In the genomic region with DNA sequence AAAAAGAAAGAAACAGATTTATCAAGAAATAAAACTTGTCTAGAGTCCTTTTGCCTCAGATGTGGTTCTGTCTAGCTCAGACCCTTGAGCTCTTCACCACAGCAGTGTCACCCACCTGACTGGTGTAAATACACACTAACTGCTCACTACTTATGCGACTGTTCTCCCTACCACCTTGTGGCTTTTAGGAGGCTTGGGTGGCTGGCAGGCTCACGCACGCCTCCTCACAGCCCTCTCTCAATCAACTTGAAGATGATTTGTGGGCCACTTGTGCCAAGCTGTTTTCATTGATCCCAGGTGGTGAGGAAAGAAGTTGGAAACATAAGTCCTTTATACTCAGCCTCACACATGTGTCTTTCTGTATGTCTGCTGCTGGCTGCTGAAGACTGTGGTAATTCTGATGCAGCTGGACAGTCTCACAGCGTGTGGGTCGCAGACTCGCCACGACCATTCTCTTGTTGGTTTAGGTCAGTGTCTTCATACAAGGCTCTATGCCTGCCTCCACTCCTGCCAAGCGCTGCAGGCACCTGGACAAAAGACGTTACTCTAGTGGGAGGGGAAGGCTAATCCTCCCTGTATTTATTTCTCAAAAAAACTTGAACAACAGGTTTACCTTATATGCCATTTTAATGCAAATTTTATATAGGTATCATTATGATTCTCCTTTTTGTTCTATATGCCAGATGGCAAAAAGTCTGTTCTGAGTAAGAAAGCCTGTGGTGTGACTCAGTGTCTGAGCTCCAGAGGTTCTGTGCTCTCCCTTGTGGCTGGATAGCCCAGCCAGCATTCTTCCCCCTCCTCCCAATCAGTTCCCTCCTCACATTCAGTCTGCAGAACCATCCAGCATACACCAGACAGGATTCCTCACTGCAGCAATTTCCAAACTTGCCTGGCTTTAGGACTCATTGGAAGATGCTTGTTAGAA, we compare ENCODE assay signal across 8 cellular contexts.
DNase-seq lines count a peak whose midpoint lies in the region; ATAC-seq and TF ChIP-seq lines count a peak whose summit lies in the region.

No MANE protein-coding gene starts in this region.

- peaks cover 78% of the 10 kb centered on the region for H3K4me1 Mint-ChIP-seq in CD4-positive, alpha-beta T cell (ENCODE audit: low read depth)
- H3K4me1 Mint-ChIP-seq in activated T-cell treated with anti-CD3 and anti-CD28 coated beads, Interleukin-2, amount 50 U/mL, for 72 hours (ENCODE audit: low read depth), result peaks cover 62% of the 10 kb centered on the region

- 45% methylated on average over 9 of the region's 9 CpGs for WGBS in suprapubic skin

- no peak overlapping the region for H3K27ac ChIP-seq in CD4-positive, alpha-beta T cell (ENCODE audit: low read depth, low read length)
- peak overlapping the region; percentile 40 for H3K27ac ChIP-seq in iPS-18a (ENCODE audit: low read length)
- H3K27ac ChIP-seq in suprapubic skin, result peak overlapping the region; percentile 87

- H3K36me3 ChIP-seq in iPS-18a (ENCODE audit: control insufficient read depth, low read depth, low read length) (no peaks in the 10 kb centered on the region), suprapubic skin (no peaks in the 10 kb centered on the region)

- H3K9me3 Mint-ChIP-seq in CD4-positive, alpha-beta T cell, result no peaks in the 10 kb centered on the region
- no peaks in the 10 kb centered on the region for H3K9me3 Mint-ChIP-seq in activated T-cell treated with anti-CD3 and anti-CD28 coated beads, Interleukin-2, amount 50 U/mL, for 72 hours

- ATAC-seq in CD4-positive, alpha-beta T cell (ENCODE audit: poor library complexity), result no peak
- ATAC-seq in activated T-cell treated with anti-CD3 and anti-CD28 coated beads, Interleukin-2, amount 50 U/mL, for 72 hours (replicated peaks in 1 of 2), result peak; percentile 85 to 86

- CTCF ChIA-PET in CD4-positive, alpha-beta T cell (lab: Charles Lee), result interaction anchor here (1.1 kb wide), 1 partner anchor 115 kb away, joined by 3 read pairs; a partner anchor contains a TSS

- H3K36me3 Mint-ChIP-seq in CD4-positive, alpha-beta T cell (ENCODE audit: low read depth), result no peaks in the 10 kb centered on the region
- H3K36me3 Mint-ChIP-seq in activated T-cell treated with anti-CD3 and anti-CD28 coated beads, Interleukin-2, amount 50 U/mL, for 72 hours (ENCODE audit: insufficient read depth in 2 of 2), result no peaks in the 10 kb centered on the region

- H3K9me3 ChIP-seq in CD4-positive, alpha-beta T cell (ENCODE audit: control insufficient read depth, low read length), result no peaks in the 10 kb centered on the region
- H3K9me3 ChIP-seq in iPS-18a (ENCODE audit: control insufficient read depth, low read depth, low read length), result no peaks in the 10 kb centered on the region
- H3K9me3 ChIP-seq in suprapubic skin, result no peaks in the 10 kb centered on the region

- no peaks in the 10 kb centered on the region for H3K27me3 ChIP-seq in CD4-positive, alpha-beta T cell (ENCODE audit: control insufficient read depth, insufficient read depth, low read length)
- H3K27me3 ChIP-seq in iPS-18a (ENCODE audit: control insufficient read depth, insufficient read depth, low read length), result no peaks in the 10 kb centered on the region
- no peaks in the 10 kb centered on the region for H3K27me3 ChIP-seq in suprapubic skin

- no peak overlapping the region for H3K9ac ChIP-seq in iPS-18a (ENCODE audit: low read length)

- POLR2A ChIA-PET in CD4-positive, alpha-beta T cell (lab: Charles Lee), result interaction anchor here (0.8 kb wide), 1 partner anchor 112 kb away, joined by 4 read pairs; no protein-coding TSS in a partner anchor

- TF ChIP-seq POLR2A in suprapubic skin (IDR thresholded peaks at IDR 0.05), result no peak

- DNase-seq in CD4-positive, alpha-beta T cell, result no peak
- DNase-seq in Jurkat, Clone E6-1 (ENCODE audit: low read depth, low spot score), result peak; percentile 76
- DNase-seq in activated T-cell treated with anti-CD3 and anti-CD28 coated beads, Interleukin-2, amount 50 U/mL, for 72 hours, result peak; percentile 40 to 62
- DNase-seq in suprapubic skin (ENCODE audit: low spot score in 2 of 2), result no peak
- DNase-seq in HuH-7.5 (ENCODE audit: low spot score), result no peak
- no peak for DNase-seq in putamen (ENCODE audit: low spot score)
- no peak for DNase-seq in posterior vena cava (ENCODE audit: low spot score)

- no peak for TF ChIP-seq EP300 in suprapubic skin (IDR thresholded peaks at IDR 0.05)

- no peak overlapping the region for H3K4me3 ChIP-seq in Jurkat, Clone E6-1 (ENCODE audit: low read length)
- H3K4me3 ChIP-seq in iPS-18a (ENCODE audit: low read length), result no peak overlapping the region
- H3K4me3 ChIP-seq in suprapubic skin, result no peak overlapping the region

- peak overlapping the region; percentile 73 for H3K27ac Mint-ChIP-seq in CD4-positive, alpha-beta T cell
- peak overlapping the region; percentile 63 for H3K27ac Mint-ChIP-seq in activated T-cell treated with anti-CD3 and anti-CD28 coated beads, Interleukin-2, amount 50 U/mL, for 72 hours

- no peak for TF ChIP-seq CTCF in CD4-positive, alpha-beta T cell (IDR thresholded peaks at IDR 0.05)
- no peak for TF ChIP-seq CTCF in suprapubic skin (IDR thresholded peaks at IDR 0.05)

- H3K4me3 Mint-ChIP-seq in CD4-positive, alpha-beta T cell, result no peak overlapping the region
- H3K4me3 Mint-ChIP-seq in activated T-cell treated with anti-CD3 and anti-CD28 coated beads, Interleukin-2, amount 50 U/mL, for 72 hours, result peak overlapping the region; percentile 65 to 67

- H3K4me1 ChIP-seq in iPS-18a (ENCODE audit: control insufficient read depth, low read depth, low read length), result peaks cover 39% of the 10 kb centered on the region
- peaks cover 79% of the 10 kb centered on the region for H3K4me1 ChIP-seq in suprapubic skin

- intact Hi-C loops in CD4-positive, alpha-beta T cell (cut with DNase I, micrococcal nuclease), result no loop called here
- intact Hi-C loops in posterior vena cava (cut with DNase I), result no loop called here

- H3K27me3 Mint-ChIP-seq in CD4-positive, alpha-beta T cell, result no peaks in the 10 kb centered on the region
- no peaks in the 10 kb centered on the region for H3K27me3 Mint-ChIP-seq in activated T-cell treated with anti-CD3 and anti-CD28 coated beads, Interleukin-2, amount 50 U/mL, for 72 hours (ENCODE audit: low read depth)

Comparison
In these comparisons a context has a peak if more than half of its experiments do, and no peak if none do; other contexts are left out.
1. DNase-seq: peak in Jurkat, Clone E6-1 (single experiment) and activated T-cell treated with anti-CD3 and anti-CD28 coated beads, Interleukin-2, amount 50 U/mL, for 72 hours (2 of 2); none in CD4-positive, alpha-beta T cell (0 of 10), suprapubic skin (0 of 2), HuH-7.5 (single experiment), putamen (single experiment) and posterior vena cava (single experiment).